9 cellular contexts compared by ENCODE assay signal in genomic region chr11:1073261-1073724, GRCh38. TPM values are rescaled to one million over a fixed set of nuclear protein-coding genes. Genes with fewer than 3 reads are reported as not detected.
DNase-seq lines count a peak whose midpoint lies in the region; ATAC-seq and TF ChIP-seq lines count a peak whose summit lies in the region.
"Had no signal": no experiment of that assay in that cellular context is flagged by ENCODE, and none has a peak within 500 bp of the region (broad histone marks: within the 10 kb centered on the region; RNA-seq: fewer than 3 reads in every experiment).

No MANE protein-coding gene starts in this region.

- TF ChIP-seq CTCF in PC-3 (conservative IDR thresholded peaks at IDR 0.05; ENCODE audit: low read depth, low read length) = no peak
- TF ChIP-seq CTCF in fibroblast of villous mesenchyme (IDR thresholded peaks at IDR 0.05; ENCODE audit: insufficient read depth, low read depth, low read length) = no peak

- H3K79me2 ChIP-seq in GM23248 (ENCODE audit: insufficient read depth) (no peaks in the 10 kb centered on the region), PC-3 (ENCODE audit: low read length) (no peaks in the 10 kb centered on the region)

- CTCF ChIA-PET in PC-3 (lab: Charles Lee) = interaction anchor here (0.6 kb wide), 1 partner anchor 19 kb away, joined by 3 read pairs; no protein-coding TSS in a partner anchor

- intact Hi-C loops in PC-3 (cut with micrococcal nuclease) = loop anchor here (1.0 kb wide), 2 partner anchors 19 to 46 kb away; no protein-coding TSS in a partner anchor
- intact Hi-C loops in posterior vena cava (cut with DNase I) = no loop called here

- H3K27me3 ChIP-seq in GM23248 (replicated peaks; ENCODE audit: insufficient read depth) (no peaks in the 10 kb centered on the region), PC-3 (ENCODE audit: low read length) (no peaks in the 10 kb centered on the region)

- H3K4me1 ChIP-seq in GM23248 (ENCODE audit: insufficient read depth) (peaks cover 8% of the 10 kb centered on the region), PC-3 (ENCODE audit: insufficient read depth, low read length) (peaks cover 28% of the 10 kb centered on the region)

- 24 to 34% methylated on average over 7 to 13 of the region's 13 CpGs for WGBS in GM23248 (ENCODE audit: low coverage in 1 of 2, low lambda C conversion rate in 2 of 2, missing lambda C conversion rate in 2 of 2), 2 experiments

- H4K20me1 ChIP-seq in GM23248 (ENCODE audit: insufficient read depth) (no peaks in the 10 kb centered on the region), PC-3 (ENCODE audit: low read length) (no peaks in the 10 kb centered on the region)

- H3K9me3 ChIP-seq in GM23248 (ENCODE audit: low read depth) = no peaks in the 10 kb centered on the region
- no peaks in the 10 kb centered on the region for H3K9me3 ChIP-seq in PC-3 (ENCODE audit: low read length)

- H3K4me3 ChIP-seq in GM23248 (no peak overlapping the region), PC-3 (ENCODE audit: low read length) (no peak overlapping the region), fibroblast of villous mesenchyme (ENCODE audit: low read depth, low read length) (no peak overlapping the region)

- no peak overlapping the region for H3K9ac ChIP-seq in GM23248
- peak overlapping the region; percentile 98 for H3K9ac ChIP-seq in PC-3 (ENCODE audit: low read length)

- no peak overlapping the region for H3K4me2 ChIP-seq in GM23248 (ENCODE audit: unreplicated experiment)
- H3K4me2 ChIP-seq in PC-3 (ENCODE audit: low read length) = peak overlapping the region; percentile 65

- H2AFZ ChIP-seq in GM23248 (peak overlapping the region; percentile 46; the same call in 1 of the 2 replicates), PC-3 (ENCODE audit: low read length) (no peak overlapping the region)

- POLR2A ChIA-PET in PC-3 (lab: Charles Lee; ENCODE audit: unreplicated experiment) = interaction anchor here (0.5 to 1.6 kb wide), 2 partner anchors 19 to 69 kb away, joined by 3 to 18 read pairs; no protein-coding TSS in a partner anchor

- H3K27ac ChIP-seq in GM23248 (no peak overlapping the region), PC-3 (ENCODE audit: low read length) (peak overlapping the region; percentile 99)

- no peaks in the 10 kb centered on the region for H3F3A ChIP-seq in GM23248 (ENCODE audit: insufficient read depth)
- no peaks in the 10 kb centered on the region for H3F3A ChIP-seq in PC-3 (ENCODE audit: low read length, unreplicated experiment)

- DNase-seq in GM23248 = peak; percentile 69
- DNase-seq in PC-3 = peak; percentile 76
- DNase-seq in fibroblast of villous mesenchyme (ENCODE audit: low read depth) = peak; percentile 32
- peak; percentile 85 for DNase-seq in posterior vena cava (ENCODE audit: low spot score)
- no peak for DNase-seq in NCI-H2171 treated with DMSO at 0.1 percent for 48 hours (lab: John Stamatoyannopoulos, UW)
- no peak for DNase-seq in effector CD8-positive, alpha-beta T cell (lab: John Stamatoyannopoulos, UW)
- DNase-seq in ecto neural progenitor cell (ENCODE audit: low spot score) = no peak
- DNase-seq: SIG-M5 had no signal

- H3K36me3 ChIP-seq in GM23248 (ENCODE audit: low read depth) = no peaks in the 10 kb centered on the region
- no peaks in the 10 kb centered on the region for H3K36me3 ChIP-seq in PC-3 (ENCODE audit: low read depth, low read length)

- BruUV-seq in PC-3 (replicated peaks; lab: Mats Ljungman, UMichigan) = no TSS peak

- in situ Hi-C loops in GM23248 (cut with MboI) = no loop called here

- ATAC-seq in PC-3 (peak; percentile 61), GM18861 (IDR thresholded peaks at IDR 0.05; ENCODE audit: unreplicated experiment) (no peak)

- no peaks in the 10 kb centered on the region for H3K9me2 ChIP-seq in GM23248 (ENCODE audit: insufficient read depth)
- H3K9me2 ChIP-seq in PC-3 (replicated peaks; ENCODE audit: low read length) = no peaks in the 10 kb centered on the region

RNA-seq across cellular contexts. Expression of gene MUC2, which starts 1.4 kb away (rescaled TPM):
- not detected in 2 replicates for total RNA-seq in GM23248 (2014; rRNA removed; shearing (Covaris generic))
- polyA plus RNA-seq in GM23248 (2016; fragmentation: Nextera tagmentation; extraction: Ambion mirVana) = not detected in 2 replicates
- total RNA-seq in PC-3 (2014; rRNA removed) (0.26 and 0.40 TPM in 2 replicates), fibroblast of villous mesenchyme (not detected in 2 replicates), posterior vena cava (under 1 TPM in 1 of 2 donors, not detected in 1; 0.05 TPM)

RNA-seq across cellular contexts. Expression of gene MUC6, which starts 36.8 kb away (rescaled TPM):
- total RNA-seq in GM23248 (2014; rRNA removed; shearing (Covaris generic)) = not detected in 2 replicates
- polyA plus RNA-seq in GM23248 (2016; fragmentation: Nextera tagmentation; extraction: Ambion mirVana) = not detected in 2 replicates
- total RNA-seq in PC-3 (2014; rRNA removed) = 0.18 and 0.23 TPM in 2 replicates
- not detected in 2 replicates for total RNA-seq in fibroblast of villous mesenchyme
- total RNA-seq in posterior vena cava = not detected

Comparison
In these comparisons a context has a peak if more than half of its experiments do, and no peak if none do; other contexts are left out.
1. DNase-seq: peak in GM23248 (single experiment), PC-3 (single experiment), fibroblast of villous mesenchyme (single experiment) and posterior vena cava (single experiment); none in NCI-H2171 treated with DMSO at 0.1 percent for 48 hours (single experiment), effector CD8-positive, alpha-beta T cell (single experiment) and ecto neural progenitor cell (single experiment).